In genomic region chr1:110967256-110967655, GRCh38 we compare ENCODE assay signal across 1 cellular context.
A peak's percentile ranks its signal among the peaks of the same experiment; 100 is the strongest.
TF ChIP-seq lines count a peak whose summit lies in the region.

No MANE protein-coding gene starts in this region.

TF ChIP-seq in K562, 482 proteins besides CTCF, POLR2A, EP300 and RAD21 (continued from another document):
- peak in 1 of 3 experiments; percentile 35 for TF ChIP-seq YY1 (IDR thresholded peaks at IDR 0.05; ENCODE audit: borderline replicate concordance in 1 of 3, control insufficient read depth in 1 of 3, extremely low read depth in 1 of 3, insufficient read depth in 3 of 3, insufficient read length in 1 of 3, insufficient replicate concordance in 2 of 3, low read depth in 1 of 3, low read length in 2 of 3)
- no peak for TF ChIP-seq ZNF780A (CRISPR knock-in tag; IDR thresholded peaks at IDR 0.05)
- TF ChIP-seq, protein P1, sequence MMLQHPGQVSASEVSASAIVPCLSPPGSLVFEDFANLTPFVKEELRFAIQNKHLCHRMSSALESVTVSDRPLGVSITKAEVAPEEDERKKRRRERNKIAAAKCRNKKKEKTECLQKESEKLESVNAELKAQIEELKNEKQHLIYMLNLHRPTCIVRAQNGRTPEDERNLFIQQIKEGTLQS (IDR thresholded peaks at IDR 0.05): peak; percentile 48
- TF ChIP-seq, protein P1 (CRISPR knock-in tag; conservative IDR thresholded peaks at IDR 0.05): no peak
- TF ChIP-seq ZNF644 (tag; IDR thresholded peaks at IDR 0.05; ENCODE audit: low read depth): no peak
